ENCODE assay signal across 9 cellular contexts in genomic region chr12:125187148-125187733, GRCh38. TPM values are rescaled to one million over a fixed set of nuclear protein-coding genes. Genes with fewer than 3 reads are reported as not detected.
DNase-seq lines count a peak whose midpoint lies in the region; ATAC-seq and TF ChIP-seq lines count a peak whose summit lies in the region.
"Had no signal": no experiment of that assay in that cellular context is flagged by ENCODE, and none has a peak within 500 bp of the region (broad histone marks: within the 10 kb centered on the region; RNA-seq: fewer than 3 reads in every experiment).

No MANE protein-coding gene starts in this region.

- no peaks in the 10 kb centered on the region for H3K9me3 Mint-ChIP-seq in activated T-helper 1 cell treated with anti-CD3 and anti-CD28 coated beads, Interleukin-12 subunit alpha, Interleukin-12 subunit beta, Interleukin-2, Interleukin-4 antibody, amounts not matched to agents 30 ng/mL and 10 ng/mL and 1 ng/mL, durations not matched to agents 14 hours and 24 hours and 36 hours
- H3K9me3 Mint-ChIP-seq in activated CD4-positive, alpha-beta memory T cell treated with anti-CD3 and anti-CD28 coated beads for 36 hours, result no peaks in the 10 kb centered on the region
- no peaks in the 10 kb centered on the region for H3K9me3 Mint-ChIP-seq in activated CD8-positive, alpha-beta memory T cell treated with anti-CD3 and anti-CD28 coated beads, Interleukin-2, amount 10 ng/mL, durations not matched to agents 7 days and 5 days (ENCODE audit: low read depth)

- no peaks in the 10 kb centered on the region for H3K9me3 ChIP-seq in right atrium auricular region

- POLR2A ChIA-PET in activated CD4-positive, alpha-beta memory T cell treated with anti-CD3 and anti-CD28 coated beads for 36 hours (lab: Charles Lee), result no interaction called here

- CTCF ChIA-PET in activated CD4-positive, alpha-beta memory T cell treated with anti-CD3 and anti-CD28 coated beads for 36 hours (lab: Charles Lee), result no interaction called here
- CTCF ChIA-PET in activated CD8-positive, alpha-beta memory T cell treated with anti-CD3 and anti-CD28 coated beads, Interleukin-2, amount 10 ng/mL, durations not matched to agents 7 days and 5 days (lab: Charles Lee), result interaction anchor here (1.7 kb wide), 1 partner anchor 16 kb away, joined by 5 read pairs; no protein-coding TSS in a partner anchor

- intact Hi-C loops in activated T-helper 1 cell treated with anti-CD3 and anti-CD28 coated beads, Interleukin-12 subunit alpha, Interleukin-12 subunit beta, Interleukin-2, Interleukin-4 antibody, amounts not matched to agents 30 ng/mL and 10 ng/mL and 1 ng/mL, durations not matched to agents 14 hours and 24 hours and 36 hours (cut with micrococcal nuclease), result loop anchor here (10.0 kb wide), 1 partner anchor 158 kb away; no protein-coding TSS in a partner anchor
- intact Hi-C loops in activated CD4-positive, alpha-beta memory T cell treated with anti-CD3 and anti-CD28 coated beads for 36 hours (cut with micrococcal nuclease), result loop anchor here (5.0 to 10.0 kb wide), 2 partner anchors 145 to 1688 kb away; no protein-coding TSS in a partner anchor

- no peak overlapping the region for H3K27ac Mint-ChIP-seq in activated T-helper 1 cell treated with anti-CD3 and anti-CD28 coated beads, Interleukin-12 subunit alpha, Interleukin-12 subunit beta, Interleukin-2, Interleukin-4 antibody, amounts not matched to agents 30 ng/mL and 10 ng/mL and 1 ng/mL, durations not matched to agents 14 hours and 24 hours and 36 hours
- H3K27ac Mint-ChIP-seq in activated CD4-positive, alpha-beta memory T cell treated with anti-CD3 and anti-CD28 coated beads for 36 hours, result no peak overlapping the region
- no peak overlapping the region for H3K27ac Mint-ChIP-seq in activated CD8-positive, alpha-beta memory T cell treated with anti-CD3 and anti-CD28 coated beads, Interleukin-2, amount 10 ng/mL, durations not matched to agents 7 days and 5 days

- peaks cover 0 to 31% of the 10 kb centered on the region in 2 donors for H3K4me1 ChIP-seq in right atrium auricular region
- H3K4me1 ChIP-seq: foreskin keratinocyte had no signal

- H3K27me3 ChIP-seq in right atrium auricular region, result peaks cover 4 to 15% of the 10 kb centered on the region in 2 donors

- no peaks in the 10 kb centered on the region for H3K36me3 Mint-ChIP-seq in activated T-helper 1 cell treated with anti-CD3 and anti-CD28 coated beads, Interleukin-12 subunit alpha, Interleukin-12 subunit beta, Interleukin-2, Interleukin-4 antibody, amounts not matched to agents 30 ng/mL and 10 ng/mL and 1 ng/mL, durations not matched to agents 14 hours and 24 hours and 36 hours (ENCODE audit: low read depth)
- no peaks in the 10 kb centered on the region for H3K36me3 Mint-ChIP-seq in activated CD4-positive, alpha-beta memory T cell treated with anti-CD3 and anti-CD28 coated beads for 36 hours
- H3K36me3 Mint-ChIP-seq in activated CD8-positive, alpha-beta memory T cell treated with anti-CD3 and anti-CD28 coated beads, Interleukin-2, amount 10 ng/mL, durations not matched to agents 7 days and 5 days, result no peaks in the 10 kb centered on the region

- no peaks in the 10 kb centered on the region for H3K36me3 ChIP-seq in right atrium auricular region

- DNase-seq in Daoy (ENCODE audit: low read depth) (peak; percentile 28), right atrium auricular region (ENCODE audit: low spot score) (no peak), skeletal muscle cell (ENCODE audit: low read depth) (no peak), NCI-H1436 (lab: John Stamatoyannopoulos, UW) (no peak)
- DNase-seq in activated T-helper 1 cell treated with anti-CD3 and anti-CD28 coated beads, Interleukin-12 subunit alpha, Interleukin-12 subunit beta, Interleukin-2, Interleukin-4 antibody, amounts not matched to agents 30 ng/mL and 10 ng/mL and 1 ng/mL, durations not matched to agents 14 hours and 24 hours and 36 hours (ENCODE audit: low spot score), result no peak
- no peak for DNase-seq in activated CD4-positive, alpha-beta memory T cell treated with anti-CD3 and anti-CD28 coated beads for 36 hours
- DNase-seq in activated CD8-positive, alpha-beta memory T cell treated with anti-CD3 and anti-CD28 coated beads, Interleukin-2, amount 10 ng/mL, durations not matched to agents 7 days and 5 days, result no peak

- H3K4me3 Mint-ChIP-seq in activated T-helper 1 cell treated with anti-CD3 and anti-CD28 coated beads, Interleukin-12 subunit alpha, Interleukin-12 subunit beta, Interleukin-2, Interleukin-4 antibody, amounts not matched to agents 30 ng/mL and 10 ng/mL and 1 ng/mL, durations not matched to agents 14 hours and 24 hours and 36 hours, result peak overlapping the region; percentile 20
- no peak overlapping the region for H3K4me3 Mint-ChIP-seq in activated CD4-positive, alpha-beta memory T cell treated with anti-CD3 and anti-CD28 coated beads for 36 hours
- H3K4me3 Mint-ChIP-seq in activated CD8-positive, alpha-beta memory T cell treated with anti-CD3 and anti-CD28 coated beads, Interleukin-2, amount 10 ng/mL, durations not matched to agents 7 days and 5 days, result no peak overlapping the region

- peaks cover 44% of the 10 kb centered on the region for H3K27me3 Mint-ChIP-seq in activated T-helper 1 cell treated with anti-CD3 and anti-CD28 coated beads, Interleukin-12 subunit alpha, Interleukin-12 subunit beta, Interleukin-2, Interleukin-4 antibody, amounts not matched to agents 30 ng/mL and 10 ng/mL and 1 ng/mL, durations not matched to agents 14 hours and 24 hours and 36 hours (ENCODE audit: insufficient read depth)
- H3K27me3 Mint-ChIP-seq in activated CD4-positive, alpha-beta memory T cell treated with anti-CD3 and anti-CD28 coated beads for 36 hours, result peaks cover 57% of the 10 kb centered on the region
- H3K27me3 Mint-ChIP-seq in activated CD8-positive, alpha-beta memory T cell treated with anti-CD3 and anti-CD28 coated beads, Interleukin-2, amount 10 ng/mL, durations not matched to agents 7 days and 5 days, result peaks cover 73% of the 10 kb centered on the region

- no peak for ATAC-seq in GM21825 (IDR thresholded peaks at IDR 0.05; ENCODE audit: unreplicated experiment)
- ATAC-seq in activated CD8-positive, alpha-beta memory T cell treated with anti-CD3 and anti-CD28 coated beads, Interleukin-2, amount 10 ng/mL, durations not matched to agents 7 days and 5 days, result no peak

- H3K4me1 Mint-ChIP-seq in activated T-helper 1 cell treated with anti-CD3 and anti-CD28 coated beads, Interleukin-12 subunit alpha, Interleukin-12 subunit beta, Interleukin-2, Interleukin-4 antibody, amounts not matched to agents 30 ng/mL and 10 ng/mL and 1 ng/mL, durations not matched to agents 14 hours and 24 hours and 36 hours (ENCODE audit: low read depth), result peaks cover 6% of the 10 kb centered on the region
- H3K4me1 Mint-ChIP-seq in activated CD4-positive, alpha-beta memory T cell treated with anti-CD3 and anti-CD28 coated beads for 36 hours (ENCODE audit: low read depth), result peaks cover 3% of the 10 kb centered on the region
- no peaks in the 10 kb centered on the region for H3K4me1 Mint-ChIP-seq in activated CD8-positive, alpha-beta memory T cell treated with anti-CD3 and anti-CD28 coated beads, Interleukin-2, amount 10 ng/mL, durations not matched to agents 7 days and 5 days

- no peak overlapping the region for H3K27ac ChIP-seq in right atrium auricular region
- H3K27ac ChIP-seq: foreskin keratinocyte had no signal

- TF ChIP-seq CTCF in right atrium auricular region (IDR thresholded peaks at IDR 0.05), result no peak

- H3K4me3 ChIP-seq in right atrium auricular region, result peak overlapping the region; percentile 30 to 49
- H3K4me3 ChIP-seq in skeletal muscle cell (ENCODE audit: low read depth, low read length), result peak overlapping the region; percentile 61

RNA-seq across cellular contexts. Expression of gene TMEM132B, which starts 1.1 kb away (rescaled TPM):
- total RNA-seq in Daoy (2014; rRNA removed; shearing (Covaris generic)), result 0.23 and 0.30 TPM in 2 replicates
- not detected in 2 replicates for total RNA-seq in activated T-helper 1 cell treated with anti-CD3 and anti-CD28 coated beads, Interleukin-12 subunit alpha, Interleukin-12 subunit beta, Interleukin-2, Interleukin-4 antibody, amounts not matched to agents 30 ng/mL and 10 ng/mL and 1 ng/mL, durations not matched to agents 14 hours and 24 hours and 36 hours
- total RNA-seq in right atrium auricular region, result 1 to 10 TPM; 1.3 to 2.3 TPM
- total RNA-seq in activated CD4-positive, alpha-beta memory T cell treated with anti-CD3 and anti-CD28 coated beads for 36 hours, result not detected
- not detected for total RNA-seq in activated CD8-positive, alpha-beta memory T cell treated with anti-CD3 and anti-CD28 coated beads, Interleukin-2, amount 10 ng/mL, durations not matched to agents 7 days and 5 days
